Comparison of ENCODE assay signal across 19 cellular contexts in the genomic region with DNA sequence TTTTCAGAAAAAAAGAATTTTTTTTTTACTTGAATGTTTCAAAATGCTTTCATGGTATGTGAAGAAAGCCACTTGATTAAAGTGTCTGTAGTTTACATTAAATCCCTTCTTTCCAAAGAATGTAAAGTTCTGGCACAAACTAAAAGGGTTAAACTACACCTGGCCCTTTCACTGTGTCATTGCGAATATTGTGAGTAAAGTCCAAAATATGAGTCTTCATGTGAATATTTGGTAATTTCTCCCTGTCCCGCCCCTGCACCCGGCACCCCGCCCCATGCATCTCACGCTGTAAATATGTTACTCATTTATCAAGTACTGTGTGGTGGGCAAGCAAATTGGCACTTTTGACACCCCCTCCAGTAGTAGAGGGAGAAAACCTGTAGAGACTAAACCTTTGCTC.
DNase-seq lines count a peak whose midpoint lies in the region; ATAC-seq and TF ChIP-seq lines count a peak whose summit lies in the region.
"Had no signal": no experiment of that assay in that cellular context is flagged by ENCODE, and none has a peak within 500 bp of the region (broad histone marks: within the 10 kb centered on the region; RNA-seq: fewer than 3 reads in every experiment).

No MANE protein-coding gene starts in this region.

- TF ChIP-seq POLR2A in prostate gland (IDR thresholded peaks at IDR 0.05), result no peak

- no peak overlapping the region for H3K4me2 ChIP-seq in PC-9

- no peak overlapping the region for H3K4me3 Mint-ChIP-seq in endothelial cell (ENCODE audit: unreplicated experiment)
- H3K4me3 Mint-ChIP-seq: CD8-positive, alpha-beta memory T cell had no signal

- H3K79me2 ChIP-seq in PC-9 (ENCODE audit: low read depth), result no peaks in the 10 kb centered on the region

- no peak overlapping the region for H2AFZ ChIP-seq in PC-9

- H3K27me3 Mint-ChIP-seq in endothelial cell (ENCODE audit: unreplicated experiment), result peaks cover 3% of the 10 kb centered on the region

- peaks cover 3% of the 10 kb centered on the region for H3K36me3 Mint-ChIP-seq in endothelial cell (ENCODE audit: low read depth, unreplicated experiment)
- H3K36me3 Mint-ChIP-seq: CD8-positive, alpha-beta memory T cell had no signal

- 86% methylated on average over 5 of the region's 5 CpGs for WGBS in prostate gland

- H3K9me2 ChIP-seq in PC-9 (ENCODE audit: insufficient read depth), result no peaks in the 10 kb centered on the region

- H3K27me3 ChIP-seq in prostate gland (replicated peaks; ENCODE audit: insufficient read depth) (no peaks in the 10 kb centered on the region), PC-9 (ENCODE audit: insufficient read depth, low read depth) (no peaks in the 10 kb centered on the region)
- H3K27me3 ChIP-seq: Peyer's patch, SJSA1 had no signal

- no peak for TF ChIP-seq CTCF in 22Rv1 (IDR thresholded peaks at IDR 0.05)
- TF ChIP-seq CTCF in epithelial cell of esophagus (IDR thresholded peaks at IDR 0.05; ENCODE audit: insufficient read depth, low read depth, low read length, missing control alignments), result no peak
- no peak for TF ChIP-seq CTCF in prostate gland (IDR thresholded peaks at IDR 0.05)
- no peak for TF ChIP-seq CTCF in endothelial cell (IDR thresholded peaks at IDR 0.05; ENCODE audit: unreplicated experiment)
- TF ChIP-seq CTCF in PC-9 (conservative IDR thresholded peaks at IDR 0.05), result no peak

- ATAC-seq in HG03196 (IDR thresholded peaks at IDR 0.05; ENCODE audit: unreplicated experiment), result no peak
- ATAC-seq: Right ventricle myocardium inferior had no signal

- intact Hi-C loops in prostate gland (cut with DNase I), result loop anchor here (5.0 to 10.0 kb wide), 2 partner anchors 165 to 623 kb away; no protein-coding TSS in a partner anchor
- intact Hi-C loops in PC-9 (cut with micrococcal nuclease; ENCODE audit: unreplicated experiment), result no loop called here

- peaks cover 11% of the 10 kb centered on the region for H3K4me1 Mint-ChIP-seq in endothelial cell (ENCODE audit: unreplicated experiment)

- H3K4me3 ChIP-seq in epithelial cell of esophagus (ENCODE audit: low read length) (no peak overlapping the region), prostate gland (no peak overlapping the region), PC-9 (no peak overlapping the region)
- H3K4me3 ChIP-seq: Peyer's patch, SJSA1 had no signal

- CTCF ChIA-PET in PC-9 (lab: Charles Lee), result no interaction called here

- H3K9me3 ChIP-seq in prostate gland (no peaks in the 10 kb centered on the region), PC-9 (ENCODE audit: insufficient read depth, low read depth) (no peaks in the 10 kb centered on the region)
- H3K9me3 ChIP-seq: Peyer's patch, SJSA1 had no signal

- no peaks in the 10 kb centered on the region for H3F3A ChIP-seq in PC-9 (ENCODE audit: insufficient read depth, low read depth)

- peak overlapping the region; percentile 74 for H3K27ac ChIP-seq in 22Rv1
- H3K27ac ChIP-seq in prostate gland, result peak overlapping the region; percentile 5 to 59
- H3K27ac ChIP-seq in PC-9, result no peak overlapping the region
- H3K27ac ChIP-seq: C4-2B, Peyer's patch, SJSA1 had no signal

- H3K4me1 ChIP-seq in prostate gland (replicated peaks), result peaks cover 6% of the 10 kb centered on the region
- no peaks in the 10 kb centered on the region for H3K4me1 ChIP-seq in PC-9 (replicated peaks; ENCODE audit: insufficient read depth)
- H3K4me1 ChIP-seq: Peyer's patch had no signal

- POLR2A ChIA-PET in PC-9 (lab: Charles Lee; ENCODE audit: unreplicated experiment), result no interaction called here

- no peaks in the 10 kb centered on the region for H3K36me3 ChIP-seq in prostate gland
- no peaks in the 10 kb centered on the region for H3K36me3 ChIP-seq in PC-9 (ENCODE audit: low read depth)
- H3K36me3 ChIP-seq: Peyer's patch, SJSA1 had no signal

- DNase-seq in HCEC 1CT, result peak; percentile 11
- DNase-seq in epithelial cell of esophagus (ENCODE audit: low read depth), result peak; percentile 60
- no peak for DNase-seq in prostate gland (ENCODE audit: low spot score)
- no peak for DNase-seq in endothelial cell (ENCODE audit: low spot score)
- no peak for DNase-seq in PC-9
- DNase-seq: CD8-positive, alpha-beta memory T cell; EL; GF-D8; KBM-7; NCI-H1105; NCI-H2029; NCI-H2227 treated with DMSO at 0.1 percent for 48 hours; NCI-H510A; Peyer's patch had no signal

- no peak overlapping the region for H3K27ac Mint-ChIP-seq in endothelial cell (ENCODE audit: unreplicated experiment)
- H3K27ac Mint-ChIP-seq: CD8-positive, alpha-beta memory T cell had no signal

- H4K20me1 ChIP-seq in PC-9 (ENCODE audit: insufficient read depth), result no peaks in the 10 kb centered on the region

- no TSS peak for BruUV-seq in PC-9 (replicated peaks; lab: Mats Ljungman, UMichigan)

- no peaks in the 10 kb centered on the region for H3K9me3 Mint-ChIP-seq in endothelial cell (ENCODE audit: unreplicated experiment)

Comparison
In these comparisons a context has a peak if more than half of its experiments do, and no peak if none do; other contexts are left out.
1. DNase-seq: peak in HCEC 1CT (single experiment) and epithelial cell of esophagus (single experiment); none in prostate gland (single experiment), endothelial cell (single experiment) and PC-9 (0 of 2).